8 cellular contexts compared by ENCODE assay signal in genomic region chr1:110619412-110620249, GRCh38. TPM values are rescaled to one million over a fixed set of nuclear protein-coding genes. Genes with fewer than 3 reads are reported as not detected.
A peak's percentile ranks its signal among the peaks of the same experiment; 100 is the strongest.
DNase-seq lines count a peak whose midpoint lies in the region; ATAC-seq and TF ChIP-seq lines count a peak whose summit lies in the region.

No MANE protein-coding gene starts in this region.

- ATAC-seq in GM19035 (IDR thresholded peaks at IDR 0.05; ENCODE audit: unreplicated experiment), result peak; percentile 77
- peak; percentile 74 for ATAC-seq in HG03280 (IDR thresholded peaks at IDR 0.05; ENCODE audit: unreplicated experiment)
- peak; percentile 89 for ATAC-seq in activated CD4-positive, alpha-beta T cell treated with anti-CD3 and anti-CD28 coated beads for 36 hours

- H3K27ac Mint-ChIP-seq in activated CD4-positive, alpha-beta T cell treated with anti-CD3 and anti-CD28 coated beads for 36 hours, result peak overlapping the region; percentile 60
- no peak overlapping the region for H3K27ac Mint-ChIP-seq in chondrocyte (ENCODE audit: unreplicated experiment)

- CTCF ChIA-PET in activated CD4-positive, alpha-beta T cell treated with anti-CD3 and anti-CD28 coated beads for 36 hours (lab: Charles Lee), result interaction anchor here (0.6 to 5.2 kb wide), 62 partner anchors 9 to 730 kb away, joined by 3 to 119 read pairs (median 5); partner anchors contain the start of genes KCNA2 and KCNA3

- no peaks in the 10 kb centered on the region for H3K4me1 ChIP-seq in BE2C

- no peaks in the 10 kb centered on the region for H3K9me3 ChIP-seq in BE2C

- peak; percentile 92 for DNase-seq in BE2C
- DNase-seq in NCI-H446 (lab: John Stamatoyannopoulos, UW), result peak; percentile 55 to 92
- peak; percentile 94 for DNase-seq in activated CD4-positive, alpha-beta T cell treated with anti-CD3 and anti-CD28 coated beads for 36 hours
- no peak for DNase-seq in chondrocyte (ENCODE audit: low spot score)
- peak; percentile 85 for DNase-seq in kidney tubule cell (ENCODE audit: low spot score)
- peak; percentile 90 for DNase-seq in stimulated activated CD4-positive, alpha-beta T cell treated with anti-CD3 and anti-CD28 coated beads, Interleukin-4, amount 100 ng/mL, for 24 hours

- H3K27me3 ChIP-seq in BE2C, result peaks cover 38% of the 10 kb centered on the region

- H3K9me3 Mint-ChIP-seq in activated CD4-positive, alpha-beta T cell treated with anti-CD3 and anti-CD28 coated beads for 36 hours (ENCODE audit: low read depth), result no peaks in the 10 kb centered on the region
- H3K9me3 Mint-ChIP-seq in chondrocyte (ENCODE audit: low read depth), result peaks cover 10% of the 10 kb centered on the region

- intact Hi-C loops in activated CD4-positive, alpha-beta T cell treated with anti-CD3 and anti-CD28 coated beads for 36 hours (cut with DNase I, micrococcal nuclease), result loop anchor here (1.0 to 5.0 kb wide), 6 partner anchors 95 to 413 kb away; no protein-coding TSS in a partner anchor

- no peaks in the 10 kb centered on the region for H3K36me3 Mint-ChIP-seq in activated CD4-positive, alpha-beta T cell treated with anti-CD3 and anti-CD28 coated beads for 36 hours (ENCODE audit: low read depth)
- H3K36me3 Mint-ChIP-seq in chondrocyte (ENCODE audit: low read depth), result no peaks in the 10 kb centered on the region

- peaks cover 26% of the 10 kb centered on the region for H3K4me1 Mint-ChIP-seq in activated CD4-positive, alpha-beta T cell treated with anti-CD3 and anti-CD28 coated beads for 36 hours
- peaks cover 6% of the 10 kb centered on the region for H3K4me1 Mint-ChIP-seq in chondrocyte (ENCODE audit: low read depth)

- POLR2A ChIA-PET in activated CD4-positive, alpha-beta T cell treated with anti-CD3 and anti-CD28 coated beads for 36 hours (lab: Charles Lee), result interaction anchor here (1.2 to 1.5 kb wide), 3 partner anchors 53 to 168 kb away, joined by 4 to 7 read pairs (median 4); no protein-coding TSS in a partner anchor

- peak overlapping the region; percentile 72 for H3K4me3 Mint-ChIP-seq in activated CD4-positive, alpha-beta T cell treated with anti-CD3 and anti-CD28 coated beads for 36 hours
- H3K4me3 Mint-ChIP-seq in chondrocyte (ENCODE audit: unreplicated experiment), result no peak overlapping the region

- H3K27me3 Mint-ChIP-seq in activated CD4-positive, alpha-beta T cell treated with anti-CD3 and anti-CD28 coated beads for 36 hours, result no peaks in the 10 kb centered on the region
- H3K27me3 Mint-ChIP-seq in chondrocyte (ENCODE audit: low read depth), result peaks cover 63% of the 10 kb centered on the region

- peak overlapping the region; percentile 19 for H3K4me3 ChIP-seq in BE2C (ENCODE audit: low read depth, low read length)

- TF ChIP-seq CTCF in BE2C (IDR thresholded peaks at IDR 0.05; ENCODE audit: low read depth, low read length) (peak; percentile 94), chondrocyte (IDR thresholded peaks at IDR 0.05) (peak; percentile 90)

- H3K36me3 ChIP-seq in BE2C, result no peaks in the 10 kb centered on the region

RNA-seq across cellular contexts. Expression of gene KCNA2, which starts 13.5 kb away (rescaled TPM):
- 0.15 TPM for polyA plus RNA-seq in BE2C (2012; ENCODE audit: insufficient read depth, insufficient read length, low read depth)
- under 1 TPM; 0.25 to 0.37 TPM for total RNA-seq in activated CD4-positive, alpha-beta T cell treated with anti-CD3 and anti-CD28 coated beads for 36 hours
- total RNA-seq in chondrocyte, result 0.12 to 0.33 TPM (median 0.17 TPM) in 3 replicates

RNA-seq across cellular contexts. Expression of gene KCNA3, which starts 55.1 kb away (rescaled TPM):
- polyA plus RNA-seq in BE2C (2012; ENCODE audit: insufficient read depth, insufficient read length, low read depth), result 25.2 TPM
- 10 to 100 TPM; 20.0 to 20.5 TPM for total RNA-seq in activated CD4-positive, alpha-beta T cell treated with anti-CD3 and anti-CD28 coated beads for 36 hours
- not detected in 3 replicates for total RNA-seq in chondrocyte

Comparison
In these comparisons a context has a peak if more than half of its experiments do, and no peak if none do; other contexts are left out.
1. RNA of gene KCNA3, which starts 55.1 kb away (total RNA-seq): 20.0 to 20.5 TPM in activated CD4-positive, alpha-beta T cell treated with anti-CD3 and anti-CD28 coated beads for 36 hours; not detected in chondrocyte; every median in the first group is over 10 times any median in the second.
2. Peak in every context shown above with its lines, with median percentiles within 50 percentile points of each other: ATAC-seq.